ENCODE assay signal across 8 cellular contexts in genomic region chr16:22948603-22949368, GRCh38.
DNase-seq lines count a peak whose midpoint lies in the region; ATAC-seq, FAIRE-seq and TF ChIP-seq lines count a peak whose summit lies in the region.

No MANE protein-coding gene starts in this region.

- H3F3A ChIP-seq in DOHH2 (ENCODE audit: control insufficient read depth, insufficient read depth) (no peaks in the 10 kb centered on the region), SK-N-SH (replicated peaks; ENCODE audit: insufficient read depth) (no peaks in the 10 kb centered on the region)

- H2AFZ ChIP-seq in SK-N-SH (ENCODE audit: low read depth): no peak overlapping the region
- no peak overlapping the region for H2AFZ ChIP-seq in K562 (ENCODE audit: low read depth, low read length)

- H3K27me3 ChIP-seq in DOHH2 (ENCODE audit: control insufficient read depth, low read length): peaks cover 2% of the 10 kb centered on the region; the same call in 1 of the 2 replicates
- H3K27me3 ChIP-seq in SK-N-SH (ENCODE audit: insufficient read depth): no peaks in the 10 kb centered on the region
- H3K27me3 ChIP-seq in K562 (ENCODE audit: control insufficient read depth in 2 of 2, insufficient read depth in 2 of 2, low read length in 2 of 2): no peaks in the 10 kb centered on the region; a peak in 2 of 5 replicates
- H3K27me3 ChIP-seq in spleen (replicated peaks in 1 of 7): peaks cover 0 to 50% (median 10%) of the 10 kb centered on the region in 7 donors

- H3K27ac ChIP-seq in DOHH2 (ENCODE audit: low read depth, low read length) (no peak overlapping the region), SK-N-SH (ENCODE audit: low read depth in 2 of 2, low read length in 1 of 2) (no peak overlapping the region), K562 (ENCODE audit: extremely low read depth, low read depth, low read length) (no peak overlapping the region), spleen (no peak overlapping the region)

- H3K9me3 Mint-ChIP-seq in immature natural killer cell: peaks cover 0 to 11% (median 0%) of the 10 kb centered on the region in 6 donors

- peaks cover 7 to 15% (median 11%) of the 10 kb centered on the region in 3 donors for H3K27me3 Mint-ChIP-seq in immature natural killer cell (ENCODE audit: low read depth in 3 of 3)

- TF ChIP-seq EP300 in SK-N-SH (IDR thresholded peaks at IDR 0.05; ENCODE audit: borderline replicate concordance in 1 of 2, low read depth in 1 of 2, low read length in 1 of 2) (no peak), K562 (IDR thresholded peaks at IDR 0.05; ENCODE audit: low read length) (no peak)

- peak; percentile 99 for FAIRE-seq in K562 (lab: Jason Lieb, UNC)

- 31% methylated on average over 18 of the region's 18 CpGs for WGBS in SK-N-SH (ENCODE audit: low lambda C conversion rate)
- 7% methylated on average over 18 of the region's 18 CpGs for WGBS in K562 (ENCODE audit: insufficient coverage, low coverage, missing lambda C conversion rate)
- 13 to 16% (median 14%) methylated on average over 18 of the region's 18 CpGs for whole genome bisulfite sequencing in spleen, 5 donors

- no TSS peak for BruUV-seq in K562 (replicated peaks; lab: Mats Ljungman, UMichigan)

- TF ChIP-seq CTCF in DOHH2 (IDR thresholded peaks at IDR 0.05; ENCODE audit: low read depth, low read length, poor library complexity, severe bottlenecking): peak; percentile 82
- TF ChIP-seq CTCF in SK-N-SH (IDR thresholded peaks at IDR 0.05): peak; percentile 66
- TF ChIP-seq CTCF in K562 (IDR thresholded peaks at IDR 0.05 in 2 of 3, conservative IDR thresholded peaks at IDR 0.05 in 1 of 3; ENCODE audit: insufficient read depth in 2 of 3, low read depth in 1 of 3, low read length in 3 of 3): peak; percentile 81 to 93 (median 92)
- TF ChIP-seq CTCF in spleen (IDR thresholded peaks at IDR 0.05 in 8 of 11, conservative IDR thresholded peaks at IDR 0.05 in 3 of 11): peak; percentile 51 to 90 (median 75)

- H3K4me3 ChIP-seq in DOHH2 (ENCODE audit: low read length) (no peak overlapping the region), SK-N-SH (ENCODE audit: low read depth in 2 of 2, low read length in 1 of 2) (peak overlapping the region in 1 of 2 experiments; percentile 46; a peak in 1 of 4 replicates), K562 (no peak overlapping the region), spleen (peak overlapping the region in 6 of 8 donors; percentile 12 to 46 (median 22))

- H3K36me3 ChIP-seq in DOHH2 (ENCODE audit: control insufficient read depth, low read length) (no peaks in the 10 kb centered on the region), SK-N-SH (replicated peaks in 1 of 2; ENCODE audit: control insufficient read depth in 1 of 2, insufficient read depth in 2 of 2, low read length in 1 of 2) (no peaks in the 10 kb centered on the region), K562 (ENCODE audit: control insufficient read depth, insufficient read depth, low read length) (no peaks in the 10 kb centered on the region), spleen (no peaks in the 10 kb centered on the region)

- H3K9me3 ChIP-seq in DOHH2 (ENCODE audit: control insufficient read depth, insufficient read depth, low read length) (no peaks in the 10 kb centered on the region), SK-N-SH (no peaks in the 10 kb centered on the region), K562 (replicated peaks; ENCODE audit: control insufficient read depth, insufficient read depth, low read depth, low read length) (no peaks in the 10 kb centered on the region), spleen (no peaks in the 10 kb centered on the region)

- no peak overlapping the region for H3K9ac ChIP-seq in SK-N-SH
- H3K9ac ChIP-seq in K562 (ENCODE audit: insufficient read depth in 1 of 2, low read depth in 2 of 2, low read length in 2 of 2): no peak overlapping the region

- H3K4me2 ChIP-seq in DOHH2 (ENCODE audit: low read length): no peak overlapping the region
- H3K4me2 ChIP-seq in SK-N-SH: no peak overlapping the region
- no peak overlapping the region; the same call in 1 of the 2 replicates for H3K4me2 ChIP-seq in K562 (ENCODE audit: insufficient read depth, low read length)

- no peaks in the 10 kb centered on the region for H3K9me2 ChIP-seq in DOHH2 (replicated peaks; ENCODE audit: control insufficient read depth, low read length)
- no peaks in the 10 kb centered on the region for H3K9me2 ChIP-seq in SK-N-SH

- H3K36me3 Mint-ChIP-seq in immature natural killer cell: no peaks in the 10 kb centered on the region

- DNase-seq in HuH-7 (ENCODE audit: low spot score): peak; percentile 74
- DNase-seq in SK-N-SH: peak; percentile 77
- DNase-seq in K562 (ENCODE audit: extremely low read depth in 1 of 4, low spot score in 3 of 4): peak; percentile 83 to 89 (median 86)
- DNase-seq in immature natural killer cell: peak in 2 of 3 donors; percentile 6 to 16
- peak; percentile 81 for DNase-seq in spleen

- in situ Hi-C loops in K562 (cut with MboI): no loop called here

- H3K9me1 ChIP-seq in K562 (ENCODE audit: control insufficient read depth, insufficient read depth, low read length): no peaks in the 10 kb centered on the region

- peak; percentile 72 for TF ChIP-seq RAD21 in SK-N-SH (IDR thresholded peaks at IDR 0.05; ENCODE audit: low read length)
- peak; percentile 80 to 89 for TF ChIP-seq RAD21 in K562 (CRISPR knock-in tag; conservative IDR thresholded peaks at IDR 0.05 in 1 of 2, IDR thresholded peaks at IDR 0.05 in 1 of 2)

- no peaks in the 10 kb centered on the region for H4K20me1 ChIP-seq in DOHH2 (ENCODE audit: control insufficient read depth, insufficient read depth, low read depth, low read length)
- no peaks in the 10 kb centered on the region for H4K20me1 ChIP-seq in SK-N-SH (ENCODE audit: insufficient read depth)
- H4K20me1 ChIP-seq in K562 (replicated peaks; ENCODE audit: control insufficient read depth, insufficient read depth, low read length): peaks cover 5% of the 10 kb centered on the region; the same call in 1 of the 2 replicates

- TF ChIP-seq POLR2A in K562 (conservative IDR thresholded peaks at IDR 0.05) (no peak), spleen (IDR thresholded peaks at IDR 0.05) (no peak)

- POLR2A ChIA-PET in SK-N-SH (lab: Yijun Ruan, JAX): no interaction called here
- POLR2A ChIA-PET in K562 (lab: Yijun Ruan, JAX): no interaction called here

- 0 out of 2 replicates have a peak, but pooled peaks cover 2% of the 10 kb centered on the region for H3K4me1 ChIP-seq in DOHH2 (ENCODE audit: control insufficient read depth, low read length)
- no peaks in the 10 kb centered on the region for H3K4me1 ChIP-seq in SK-N-SH (ENCODE audit: control insufficient read depth in 1 of 2, insufficient read depth in 2 of 2, low read depth in 1 of 2, low read length in 1 of 2)
- H3K4me1 ChIP-seq in K562 (replicated peaks in 1 of 2; ENCODE audit: control insufficient read depth in 2 of 2, insufficient read depth in 2 of 2, low read length in 2 of 2): peaks cover 0 to 7% of the 10 kb centered on the region in 2 experiments; a peak in 1 of 5 replicates
- peaks cover 4 to 15% (median 11%) of the 10 kb centered on the region in 6 donors for H3K4me1 ChIP-seq in spleen

- no peaks in the 10 kb centered on the region for H3K79me2 ChIP-seq in DOHH2 (ENCODE audit: control insufficient read depth, low read length)
- no peaks in the 10 kb centered on the region for H3K79me2 ChIP-seq in SK-N-SH (ENCODE audit: insufficient read depth)
- no peaks in the 10 kb centered on the region for H3K79me2 ChIP-seq in K562 (ENCODE audit: control insufficient read depth, insufficient read depth, low read length)

- CTCF ChIA-PET in SK-N-SH (lab: Yijun Ruan, JAX) (interaction anchor here (1.0 to 1.6 kb wide), 4 partner anchors 12 to 55 kb away, joined by 3 to 5 read pairs (median 4); no protein-coding TSS in a partner anchor), K562 (lab: Yijun Ruan, JAX; ENCODE audit: low intra/inter-chr PET ratio) (interaction anchor here (0.6 to 1.7 kb wide), 3 partner anchors 21 to 79 kb away, joined by 3 to 4 read pairs (median 3); no protein-coding TSS in a partner anchor)

- H3K4me1 Mint-ChIP-seq in immature natural killer cell: peaks cover 3 to 7% of the 10 kb centered on the region in 2 donors

- intact Hi-C loops in K562 (cut with micrococcal nuclease) (no loop called here), spleen (cut with DNase I; ENCODE audit: low total_unique reads) (loop anchor here (5.0 kb wide), 1 partner anchor 51 kb away; no protein-coding TSS in a partner anchor)

- H3K27ac Mint-ChIP-seq in immature natural killer cell: no peak overlapping the region

- peak overlapping the region in 1 of 5 donors; percentile 39 for H3K4me3 Mint-ChIP-seq in immature natural killer cell

- ATAC-seq in K562: peak; percentile 99
- no peak for ATAC-seq in HG02981 (IDR thresholded peaks at IDR 0.05; ENCODE audit: unreplicated experiment)
- no peak for ATAC-seq in HG03442 (IDR thresholded peaks at IDR 0.05; ENCODE audit: unreplicated experiment)

TF ChIP-seq in SK-N-SH, 30 proteins besides CTCF, POLR2A, EP300 and RAD21 (continues in another document):
- TF ChIP-seq POLR2AphosphoS5 (IDR thresholded peaks at IDR 0.05; ENCODE audit: low read depth, low read length): no peak
- TF ChIP-seq RCOR1 (IDR thresholded peaks at IDR 0.05; ENCODE audit: low read length): no peak
- no peak for TF ChIP-seq NRF1 (IDR thresholded peaks at IDR 0.05; ENCODE audit: low read depth, low read length)
- TF ChIP-seq, protein P1, sequence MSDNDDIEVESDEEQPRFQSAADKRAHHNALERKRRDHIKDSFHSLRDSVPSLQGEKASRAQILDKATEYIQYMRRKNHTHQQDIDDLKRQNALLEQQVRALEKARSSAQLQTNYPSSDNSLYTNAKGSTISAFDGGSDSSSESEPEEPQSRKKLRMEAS (IDR thresholded peaks at IDR 0.05; ENCODE audit: low read depth): peak; percentile 63; the same call in 1 of the 2 replicates
- peak; percentile 52 for TF ChIP-seq SMC3 (IDR thresholded peaks at IDR 0.05; ENCODE audit: low read depth, low read length)
- TF ChIP-seq EZH2phosphoT487 (IDR thresholded peaks at IDR 0.05; ENCODE audit: borderline replicate concordance, low read depth): no peak
- peak; percentile 95 for TF ChIP-seq MXI1 (IDR thresholded peaks at IDR 0.05; ENCODE audit: low read depth, low read length)

TF ChIP-seq in K562, 482 proteins besides CTCF, POLR2A, EP300 and RAD21 (continues in another document):
- TF ChIP-seq GATAD2A (IDR thresholded peaks at IDR 0.05) (no peak), TCF3 (CRISPR knock-in tag; IDR thresholded peaks at IDR 0.05) (peak; percentile 20; the same call in 1 of the 2 replicates), ETV1 (tag; conservative IDR thresholded peaks at IDR 0.05; ENCODE audit: low read depth) (0 out of 2 replicates have a peak, but pooled peaks have one; percentile 33), BHLHE40 (IDR thresholded peaks at IDR 0.05; ENCODE audit: low read length) (peak; percentile 78)
- TF ChIP-seq, protein P2, sequence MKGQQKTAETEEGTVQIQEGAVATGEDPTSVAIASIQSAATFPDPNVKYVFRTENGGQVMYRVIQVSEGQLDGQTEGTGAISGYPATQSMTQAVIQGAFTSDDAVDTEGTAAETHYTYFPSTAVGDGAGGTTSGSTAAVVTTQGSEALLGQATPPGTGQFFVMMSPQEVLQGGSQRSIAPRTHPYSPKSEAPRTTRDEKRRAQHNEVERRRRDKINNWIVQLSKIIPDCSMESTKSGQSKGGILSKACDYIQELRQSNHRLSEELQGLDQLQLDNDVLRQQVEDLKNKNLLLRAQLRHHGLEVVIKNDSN (CRISPR knock-in tag; IDR thresholded peaks at IDR 0.05): peak; percentile 88

Comparison
In these comparisons a context has a peak if more than half of its experiments do, and no peak if none do; other contexts are left out.
1. H3K4me3 ChIP-seq: peak in spleen (6 of 8); none in DOHH2 (single experiment) and K562 (single experiment).
2. DNase-seq: peak in every context shown above with its lines; median percentile 86 in K562; 81 in spleen; 77 in SK-N-SH; 74 in HuH-7; 11 in immature natural killer cell.
3. Peak in every context shown above with its lines, with median percentiles within 50 percentile points of each other: CTCF ChIP-seq.